10 cellular contexts compared by ENCODE assay signal in the genomic region with DNA sequence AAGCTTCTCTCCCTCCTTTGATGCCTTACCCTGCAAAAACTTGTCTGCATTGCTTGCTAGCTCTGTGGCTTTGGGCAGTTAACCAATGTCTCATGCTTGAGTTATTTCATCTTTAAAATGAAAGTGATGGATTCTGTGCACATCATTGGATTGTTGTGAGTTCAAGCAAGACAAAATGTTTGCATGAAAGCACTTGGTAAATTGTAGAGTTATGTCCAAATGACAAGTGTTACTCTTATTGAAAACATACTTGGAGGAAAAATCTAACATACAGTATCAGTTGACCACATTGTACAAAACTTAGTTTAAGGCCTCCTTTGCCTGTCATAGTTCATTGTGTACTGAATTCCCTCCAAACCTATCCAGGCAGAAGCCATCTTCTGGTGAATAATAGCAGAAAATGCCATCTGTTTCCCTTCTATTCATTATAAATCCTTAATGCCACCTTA. TPM values are rescaled to one million over a fixed set of nuclear protein-coding genes. Genes with fewer than 3 reads are reported as not detected.
DNase-seq lines count a peak whose midpoint lies in the region; ATAC-seq and TF ChIP-seq lines count a peak whose summit lies in the region.
"Had no signal": no experiment of that assay in that cellular context is flagged by ENCODE, and none has a peak within 500 bp of the region (broad histone marks: within the 10 kb centered on the region; RNA-seq: fewer than 3 reads in every experiment).

No MANE protein-coding gene starts in this region.

- H3K23ac ChIP-seq in mesenchymal stem cell (ENCODE audit: low read length in 2 of 2) = no peak overlapping the region

- H3K4me3 ChIP-seq in CD8-positive, alpha-beta memory T cell (ENCODE audit: low read length) = peak overlapping the region; percentile 22
- H3K4me3 ChIP-seq in adipocyte (ENCODE audit: low read length) = no peak overlapping the region
- no peak overlapping the region for H3K4me3 ChIP-seq in mesenchymal stem cell (ENCODE audit: insufficient read depth in 1 of 2, low read depth in 1 of 2, low read length in 2 of 2)
- H3K4me3 ChIP-seq in H7 (ENCODE audit: insufficient read depth, low read depth, low read length) = no peak overlapping the region
- H3K4me3 ChIP-seq: SJSA1 had no signal

- H3K36me3 ChIP-seq in CD8-positive, alpha-beta memory T cell (ENCODE audit: insufficient read depth, low read length) = peaks cover 9% of the 10 kb centered on the region
- H3K36me3 ChIP-seq in adipocyte (ENCODE audit: control insufficient read depth, insufficient read depth, low read length, severe bottlenecking) (peaks cover 6% of the 10 kb centered on the region), mesenchymal stem cell (ENCODE audit: control insufficient read depth in 1 of 2, insufficient read depth in 2 of 2, low read depth in 1 of 2, low read length in 2 of 2) (peaks cover 11 to 37% of the 10 kb centered on the region in 2 experiments), H7 (replicated peaks; ENCODE audit: control insufficient read depth, insufficient read depth, low read length) (peaks cover 2% of the 10 kb centered on the region; the same call in 1 of the 2 replicates)

- no peak overlapping the region for H2BK15ac ChIP-seq in mesenchymal stem cell (ENCODE audit: low read depth, poor library complexity, severe bottlenecking)

- ATAC-seq in HG03432 (IDR thresholded peaks at IDR 0.05; ENCODE audit: unreplicated experiment) = peak; percentile 32

- no peak overlapping the region for H2BK5ac ChIP-seq in mesenchymal stem cell (ENCODE audit: low read depth, low read length, poor library complexity, severe bottlenecking)

- POLR2A ChIA-PET in CD8-positive, alpha-beta memory T cell (lab: Charles Lee) = interaction anchor here (0.7 kb wide), 2 partner anchors 16 to 30 kb away, joined by 4 to 5 read pairs; partner anchors contain the start of gene TGFBR1

- H3K27ac ChIP-seq in CD8-positive, alpha-beta memory T cell (ENCODE audit: low read depth, low read length) = no peak overlapping the region
- peak overlapping the region; percentile 41 for H3K27ac ChIP-seq in mesenchymal stem cell (ENCODE audit: low read length, poor library complexity, severe bottlenecking)
- H3K27ac ChIP-seq: SJSA1 had no signal

- no peak overlapping the region for H3K9ac ChIP-seq in adipocyte (ENCODE audit: low read length)
- H3K9ac ChIP-seq in mesenchymal stem cell (ENCODE audit: low read length) = no peak overlapping the region

- no peak overlapping the region for H3K4me2 ChIP-seq in mesenchymal stem cell (ENCODE audit: low read length, poor library complexity, severe bottlenecking)

- H3K9me3 Mint-ChIP-seq in CD8-positive, alpha-beta memory T cell = no peaks in the 10 kb centered on the region
- H3K9me3 Mint-ChIP-seq in nephron progenitor cell = no peaks in the 10 kb centered on the region

- no peak overlapping the region for H2AK5ac ChIP-seq in mesenchymal stem cell (ENCODE audit: low read length, severe bottlenecking)

- peaks cover 10 to 58% (median 13%) of the 10 kb centered on the region in 3 donors for H3K36me3 Mint-ChIP-seq in CD8-positive, alpha-beta memory T cell
- peaks cover 57% of the 10 kb centered on the region for H3K36me3 Mint-ChIP-seq in nephron progenitor cell (ENCODE audit: low read depth)

- H3K14ac ChIP-seq in mesenchymal stem cell (ENCODE audit: low read length in 2 of 2) = no peak overlapping the region

- peaks cover 59% of the 10 kb centered on the region for H3K4me1 ChIP-seq in CD8-positive, alpha-beta memory T cell (ENCODE audit: insufficient read depth, low read length)
- peaks cover 6% of the 10 kb centered on the region for H3K4me1 ChIP-seq in adipocyte (ENCODE audit: control insufficient read depth, insufficient read depth, low read length)
- peaks cover 4% of the 10 kb centered on the region for H3K4me1 ChIP-seq in mesenchymal stem cell (ENCODE audit: control insufficient read depth, insufficient read depth, low read depth, low read length)
- H3K4me1 ChIP-seq: SJSA1 had no signal

- H3K27me3 Mint-ChIP-seq in CD8-positive, alpha-beta memory T cell = no peaks in the 10 kb centered on the region
- no peaks in the 10 kb centered on the region for H3K27me3 Mint-ChIP-seq in nephron progenitor cell (ENCODE audit: low read depth, poor library complexity)

- H3K4me3 Mint-ChIP-seq in CD8-positive, alpha-beta memory T cell = peak overlapping the region in 6 of 7 donors; percentile 20 to 69 (median 40)
- no peak overlapping the region for H3K4me3 Mint-ChIP-seq in nephron progenitor cell

- H3K4me1 Mint-ChIP-seq in CD8-positive, alpha-beta memory T cell = peaks cover 70 to 89% (median 81%) of the 10 kb centered on the region in 3 donors
- H3K4me1 Mint-ChIP-seq in nephron progenitor cell = peaks cover 4% of the 10 kb centered on the region

- CTCF ChIA-PET in CD8-positive, alpha-beta memory T cell (lab: Charles Lee) = interaction anchor here (0.7 to 12.5 kb wide), 8 partner anchors 16 to 135 kb away, joined by 3 to 199 read pairs (median 4); partner anchors contain the start of gene TGFBR1

- no peak overlapping the region for H4K91ac ChIP-seq in mesenchymal stem cell (ENCODE audit: low read length)

- no peak overlapping the region for H2BK120ac ChIP-seq in mesenchymal stem cell (ENCODE audit: low read depth, low read length)

- no peaks in the 10 kb centered on the region for H3K9me3 ChIP-seq in CD8-positive, alpha-beta memory T cell (ENCODE audit: low read length)
- no peaks in the 10 kb centered on the region for H3K9me3 ChIP-seq in adipocyte (ENCODE audit: control insufficient read depth, low read length)
- H3K9me3 ChIP-seq in mesenchymal stem cell (ENCODE audit: control insufficient read depth, low read length) = no peaks in the 10 kb centered on the region
- H3K9me3 ChIP-seq: SJSA1 had no signal

- no peak overlapping the region for H2AFZ ChIP-seq in mesenchymal stem cell (ENCODE audit: low read depth, low read length)

- H3K4ac ChIP-seq in mesenchymal stem cell (ENCODE audit: low read depth in 1 of 2, low read length in 2 of 2) = no peak overlapping the region

- H3K79me1 ChIP-seq in mesenchymal stem cell (replicated peaks; ENCODE audit: low read length, poor library complexity, severe bottlenecking) = peaks cover 13% of the 10 kb centered on the region

- no peaks in the 10 kb centered on the region for H3K27me3 ChIP-seq in CD8-positive, alpha-beta memory T cell (ENCODE audit: insufficient read depth, low read length, poor library complexity, severe bottlenecking)
- H3K27me3 ChIP-seq in adipocyte (replicated peaks; ENCODE audit: control insufficient read depth, insufficient read depth, low read length) = no peaks in the 10 kb centered on the region
- H3K27me3 ChIP-seq in mesenchymal stem cell (ENCODE audit: control insufficient read depth in 1 of 2, insufficient read depth in 1 of 2, low read length in 2 of 2) = no peaks in the 10 kb centered on the region
- H3K27me3 ChIP-seq in H7 (ENCODE audit: control insufficient read depth, insufficient read depth, low read length) = no peaks in the 10 kb centered on the region
- H3K27me3 ChIP-seq: SJSA1 had no signal

- H3K18ac ChIP-seq in mesenchymal stem cell (ENCODE audit: low read depth in 1 of 2, low read length in 2 of 2) = no peak overlapping the region

- DNase-seq in CD8-positive, alpha-beta memory T cell = peak in 1 of 5 donors; percentile 64
- DNase-seq in adipocyte (ENCODE audit: low read depth) (peak; percentile 77), mesenchymal stem cell (peak; percentile 51), H7 (no peak), nephron progenitor cell (no peak), SKM-1 treated with dmso at 0.1 percent for 144 hours (lab: John Stamatoyannopoulos, UW; ENCODE audit: unreplicated experiment) (no peak), NCI-H1436 treated with DMSO at 0.1 percent for 48 hours (lab: John Stamatoyannopoulos, UW) (no peak)
- DNase-seq: posterior cingulate gyrus had no signal

- no peak for TF ChIP-seq CTCF in nephron progenitor cell (IDR thresholded peaks at IDR 0.05)

- peak overlapping the region in 6 of 8 donors; percentile 6 to 90 (median 72) for H3K27ac Mint-ChIP-seq in CD8-positive, alpha-beta memory T cell
- no peak overlapping the region for H3K27ac Mint-ChIP-seq in nephron progenitor cell

- no peak overlapping the region for H2BK12ac ChIP-seq in mesenchymal stem cell (ENCODE audit: low read length in 2 of 2)

- H4K8ac ChIP-seq in mesenchymal stem cell (ENCODE audit: low read length) = no peak overlapping the region

RNA-seq across cellular contexts. Expression of gene TGFBR1, which starts 30.0 kb away (rescaled TPM):
- 10 to 100 TPM; 36.6 to 41.9 TPM for total RNA-seq in CD8-positive, alpha-beta memory T cell
- 34.4 TPM for polyA plus RNA-seq in CD8-positive, alpha-beta memory T cell
- 55.8 TPM for polyA plus RNA-seq in mesenchymal stem cell (2013, experiment 1 of 2)
- polyA plus RNA-seq in mesenchymal stem cell (2013, experiment 2 of 2) = 57.6 TPM
- 16.9 and 23.4 TPM in 2 replicates for total RNA-seq in H7 (2014; rRNA removed; shearing (Covaris generic))

Comparison
In these comparisons a context has a peak if more than half of its experiments do, and no peak if none do; other contexts are left out.
1. DNase-seq: peak in adipocyte (single experiment) and mesenchymal stem cell (single experiment); none in H7 (single experiment), nephron progenitor cell (single experiment), SKM-1 treated with dmso at 0.1 percent for 144 hours (single experiment) and NCI-H1436 treated with DMSO at 0.1 percent for 48 hours (single experiment).